ENCODE assay signal across 8 cellular contexts in the genomic region with DNA sequence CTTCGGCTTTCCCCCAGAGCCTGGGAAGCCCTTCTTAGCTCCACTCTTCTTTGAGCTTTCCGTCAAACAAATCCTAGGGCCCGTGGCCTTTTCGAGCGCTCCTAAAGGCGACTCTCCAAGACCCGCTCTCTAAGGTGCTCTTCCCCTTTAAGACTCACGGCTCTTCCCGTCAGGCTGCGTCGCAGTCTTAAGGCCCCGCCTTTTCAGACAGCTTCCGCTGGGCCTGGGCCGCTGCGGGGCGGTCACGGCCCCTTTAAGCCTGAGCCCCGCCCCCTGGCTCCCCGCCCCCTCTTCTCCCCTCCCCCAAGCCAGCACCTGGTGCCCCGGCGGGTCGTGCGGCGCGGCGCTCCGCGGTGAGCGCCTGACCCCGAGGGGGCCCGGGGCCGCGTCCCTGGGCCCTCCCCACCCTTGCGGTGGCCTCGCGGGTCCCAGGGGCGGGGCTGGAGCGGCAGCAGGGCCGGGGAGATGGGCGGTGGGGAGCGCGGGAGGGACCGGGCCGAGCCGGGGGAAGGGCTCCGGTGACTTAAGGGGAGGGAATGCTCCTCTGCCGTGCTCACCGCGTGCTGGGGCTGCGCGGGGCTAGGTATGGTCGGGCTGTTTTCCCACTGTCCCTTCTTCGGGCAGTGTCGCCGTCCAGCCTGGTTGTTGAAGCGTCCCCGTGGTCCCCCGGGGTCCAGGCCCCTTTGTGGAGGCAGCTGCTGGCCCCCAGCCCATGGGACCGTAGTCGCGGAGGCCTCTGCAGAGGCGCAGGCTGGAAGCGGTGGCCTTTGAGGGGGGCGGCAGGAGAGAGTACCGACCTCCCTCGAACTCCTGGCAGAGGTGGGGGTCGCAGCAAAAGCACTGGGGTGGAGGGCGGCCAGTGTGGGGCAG. TPM values are rescaled to one million over a fixed set of nuclear protein-coding genes. Genes with fewer than 3 reads are reported as not detected.
DNase-seq lines count a peak whose midpoint lies in the region; ATAC-seq and TF ChIP-seq lines count a peak whose summit lies in the region.

A gene (plus strand): TSS at position 289 of the 870 bp plus-strand sequence. CDS start 692 bp downstream, outside the sequence.

- H3K4me2 ChIP-seq in hepatocyte: peak within 1 kb of the TSS; percentile 96

- peaks cover 27% of the 10 kb centered on the region for H3K79me2 ChIP-seq in hepatocyte

- H3K9me3 ChIP-seq in hepatocyte (ENCODE audit: low read depth): no peaks in the 10 kb centered on the region
- no peaks in the 10 kb centered on the region for H3K9me3 ChIP-seq in aorta (ENCODE audit: control insufficient read depth, low read length)

- peak; percentile 73 for ATAC-seq in GM18508 (IDR thresholded peaks at IDR 0.05; ENCODE audit: insufficient read depth, unreplicated experiment)
- peak; percentile 94 for ATAC-seq in HG02981 (IDR thresholded peaks at IDR 0.05; ENCODE audit: unreplicated experiment)
- peak; percentile 97 for ATAC-seq in aorta (ENCODE audit: low FRiP score)

- H3K4me1 ChIP-seq in hepatocyte (ENCODE audit: insufficient read depth) (peaks cover 13% of the 10 kb centered on the region), aorta (ENCODE audit: control insufficient read depth in 1 of 2, insufficient read depth in 2 of 2, low read length in 2 of 2) (no peaks in the 10 kb centered on the region)

- TF ChIP-seq CTCF in hepatocyte (IDR thresholded peaks at IDR 0.05; ENCODE audit: poor library complexity): no peak

- H3K9me2 ChIP-seq in hepatocyte (replicated peaks; ENCODE audit: insufficient read depth): no peaks in the 10 kb centered on the region

- H3K4me3 ChIP-seq in hepatocyte (peak within 1 kb of the TSS; percentile 70), aorta (ENCODE audit: low read length in 2 of 2) (peak within 1 kb of the TSS; percentile 90 to 92)

- DNase-seq in NCI-H2029 (lab: John Stamatoyannopoulos, UW) (peak; percentile 94), T1000 (lab: John Stamatoyannopoulos, UW) (peak; percentile 44), astrocyte of the hippocampus (ENCODE audit: low read depth, low spot score) (peak; percentile 96), hepatocyte (ENCODE audit: low spot score) (peak; percentile 96), renal cortical epithelial cell (ENCODE audit: low read depth) (peak; percentile 91), aorta (peak; percentile 94 to 95)

- intact Hi-C loops in aorta (cut with DNase I): no loop called here

- H4K20me1 ChIP-seq in hepatocyte (ENCODE audit: insufficient read depth, poor library complexity, severe bottlenecking): no peaks in the 10 kb centered on the region

- H3K36me3 ChIP-seq in hepatocyte (replicated peaks; ENCODE audit: insufficient read depth, low read depth): peaks cover 3% of the 10 kb centered on the region
- H3K36me3 ChIP-seq in aorta (ENCODE audit: control insufficient read depth in 1 of 2, insufficient read depth in 2 of 2, low read length in 1 of 2): no peaks in the 10 kb centered on the region

- under 1% methylated on average over 49 of the region's 68 CpGs for WGBS in hepatocyte (ENCODE audit: low lambda C conversion rate, missing lambda C conversion rate)
- 0 to 1% methylated on average over 36 to 68 of the region's 68 CpGs for WGBS in aorta, 2 donors

- peak within 1 kb of the TSS; percentile 81 for H3K27ac ChIP-seq in hepatocyte
- peak within 1 kb of the TSS; percentile 62 to 88 for H3K27ac ChIP-seq in aorta (ENCODE audit: low read depth in 1 of 2, low read length in 2 of 2)

- H3K27me3 ChIP-seq in hepatocyte (no peaks in the 10 kb centered on the region), aorta (ENCODE audit: control insufficient read depth in 1 of 2, insufficient read depth in 2 of 2, low read length in 1 of 2) (no peaks in the 10 kb centered on the region)

- H2AFZ ChIP-seq in hepatocyte: peak within 1 kb of the TSS; percentile 95

RNA-seq across cellular contexts. Expression of the gene that starts here (rescaled TPM):
- total RNA-seq in hepatocyte: 28.3 and 32.6 TPM in 2 replicates
- 15.0 and 17.3 TPM in 2 replicates for polyA plus RNA-seq in hepatocyte
- 24.8 and 36.5 TPM in 2 replicates for total RNA-seq in renal cortical epithelial cell
- total RNA-seq in aorta: 10 to 100 TPM; 37.9 to 45.6 TPM
- polyA plus RNA-seq in aorta: 10 to 100 TPM; 25.5 to 29.7 TPM

Comparison
In these comparisons a context has a peak if more than half of its experiments do, and no peak if none do; other contexts are left out.
1. Peak in every context shown above with its lines: DNase-seq, ATAC-seq, H3K4me3 ChIP-seq and H3K27ac ChIP-seq.
2. DNase-seq: peak in every context shown above with its lines; median percentile 96 in astrocyte of the hippocampus; 96 in hepatocyte; 94 in aorta; 94 in NCI-H2029; 91 in renal cortical epithelial cell; 44 in T1000.